In the genomic region with DNA sequence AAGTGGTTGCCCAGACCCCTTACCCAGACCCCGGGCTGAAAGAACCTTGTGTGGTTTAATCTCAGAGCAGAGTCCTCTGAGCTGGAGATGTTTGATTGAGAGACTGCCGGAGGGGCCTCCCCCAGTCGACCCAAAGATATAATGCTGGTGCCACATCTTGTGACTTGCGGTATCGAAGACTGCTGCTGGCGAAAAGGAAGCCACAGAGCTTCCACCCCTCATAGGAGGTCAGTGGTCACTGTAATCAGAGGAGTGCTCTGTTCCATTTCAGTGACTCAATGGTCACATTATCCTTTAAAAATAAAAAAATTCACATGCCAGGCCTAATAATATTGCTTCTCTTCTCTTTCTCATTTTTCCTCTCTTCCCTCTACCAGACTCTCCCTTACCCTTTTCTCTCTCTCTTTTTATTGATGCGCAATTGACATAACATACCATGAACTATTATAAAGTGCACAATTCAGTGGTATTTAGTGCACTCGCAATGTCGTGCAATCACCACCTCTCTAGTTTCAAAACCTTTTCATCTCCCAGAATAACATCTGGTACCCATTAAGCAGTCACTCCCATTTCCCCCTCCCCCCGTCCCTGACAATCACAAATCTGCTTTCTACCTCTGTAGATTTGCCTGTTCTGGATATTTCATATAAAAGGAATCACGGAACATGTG, we compare ENCODE assay signal across 9 cellular contexts. TPM values are rescaled to one million over a fixed set of nuclear protein-coding genes. Genes with fewer than 3 reads are reported as not detected.
A peak's percentile ranks its signal among the peaks of the same experiment; 100 is the strongest.
DNase-seq lines count a peak whose midpoint lies in the region; ATAC-seq and TF ChIP-seq lines count a peak whose summit lies in the region.
"Had no signal": no experiment of that assay in that cellular context is flagged by ENCODE, and none has a peak within 500 bp of the region (broad histone marks: within the 10 kb centered on the region; RNA-seq: fewer than 3 reads in every experiment).

No MANE protein-coding gene starts in this region.

- H3K36me3 ChIP-seq in subcutaneous abdominal adipose tissue (ENCODE audit: control insufficient read depth in 5 of 5, insufficient read depth in 5 of 5, low read length in 5 of 5), result no peaks in the 10 kb centered on the region
- H3K36me3 ChIP-seq: HAP-1 had no signal

- H3K4me1 Mint-ChIP-seq in activated T-helper 17 cell treated with anti-CD3 and anti-CD28 coated beads, Interleukin-2, amount 50 U/mL, for 72 hours, result peaks cover 37% of the 10 kb centered on the region

- no peak overlapping the region for H3K27ac Mint-ChIP-seq in activated T-helper 17 cell treated with anti-CD3 and anti-CD28 coated beads, Interleukin-2, amount 50 U/mL, for 72 hours

- CTCF ChIA-PET in HEK293T (lab: Yijun Ruan, JAX), result no interaction called here

- no peaks in the 10 kb centered on the region for H3K27me3 Mint-ChIP-seq in activated T-helper 17 cell treated with anti-CD3 and anti-CD28 coated beads, Interleukin-2, amount 50 U/mL, for 72 hours

- no peaks in the 10 kb centered on the region for H3K27me3 ChIP-seq in subcutaneous abdominal adipose tissue (ENCODE audit: control insufficient read depth in 5 of 5, insufficient read depth in 4 of 5, low read length in 5 of 5)

- DNase-seq in HEK293T (ENCODE audit: extremely low spot score), result no peak
- peak; percentile 98 for DNase-seq in SK-MEL-5 (ENCODE audit: low read depth, low spot score)
- DNase-seq in foreskin fibroblast, result peak; percentile 72 to 83
- no peak for DNase-seq in DMS114 treated with DMSO at 0.1 percent for 48 hours (lab: John Stamatoyannopoulos, UW; ENCODE audit: unreplicated experiment)
- no peak for DNase-seq in NCI-H2029 treated with DMSO at 0.1 percent for 48 hours (lab: John Stamatoyannopoulos, UW)

- in situ Hi-C loops in SK-MEL-5 (cut with HindIII; ENCODE audit: low pct_unique_long_range_greater_than_20kb, low sequenced_read_pairs), result no loop called here

- H3K4me3 Mint-ChIP-seq in activated T-helper 17 cell treated with anti-CD3 and anti-CD28 coated beads, Interleukin-2, amount 50 U/mL, for 72 hours, result no peak overlapping the region

- H3K27ac ChIP-seq in subcutaneous abdominal adipose tissue (ENCODE audit: low read depth, low read length), result peak overlapping the region; percentile 56

- H3K9me3 Mint-ChIP-seq in activated T-helper 17 cell treated with anti-CD3 and anti-CD28 coated beads, Interleukin-2, amount 50 U/mL, for 72 hours, result no peaks in the 10 kb centered on the region

- H3K4me3 ChIP-seq in foreskin fibroblast (ENCODE audit: low read depth in 1 of 2, low read length in 2 of 2) (no peak overlapping the region), subcutaneous abdominal adipose tissue (ENCODE audit: low read depth in 1 of 5, low read length in 5 of 5) (no peak overlapping the region)
- H3K4me3 ChIP-seq: HAP-1 had no signal

- H3K36me3 Mint-ChIP-seq in activated T-helper 17 cell treated with anti-CD3 and anti-CD28 coated beads, Interleukin-2, amount 50 U/mL, for 72 hours (ENCODE audit: low read depth), result no peaks in the 10 kb centered on the region

- H3K9me3 ChIP-seq in subcutaneous abdominal adipose tissue (ENCODE audit: control insufficient read depth in 5 of 5, low read length in 5 of 5), result no peaks in the 10 kb centered on the region
- H3K9me3 ChIP-seq: HAP-1 had no signal

- no peak for TF ChIP-seq CTCF in foreskin fibroblast (IDR thresholded peaks at IDR 0.05; ENCODE audit: low read depth, low read length)

- no peak overlapping the region for H3K9ac ChIP-seq in subcutaneous abdominal adipose tissue (ENCODE audit: low read length in 5 of 5)

- POLR2A ChIA-PET in HEK293T (lab: Yijun Ruan, JAX), result no interaction called here

- peaks cover 2 to 47% (median 26%) of the 10 kb centered on the region in 5 donors for H3K4me1 ChIP-seq in subcutaneous abdominal adipose tissue (ENCODE audit: control insufficient read depth in 5 of 5, insufficient read depth in 5 of 5, low read length in 5 of 5)

- no peak for ATAC-seq in HG02588 (IDR thresholded peaks at IDR 0.05; ENCODE audit: unreplicated experiment)
- ATAC-seq in activated T-helper 17 cell treated with anti-CD3 and anti-CD28 coated beads, Interleukin-2, amount 50 U/mL, for 72 hours (replicated peaks), result no peak

TF ChIP-seq in HEK293T, 16 proteins besides CTCF, POLR2A, EP300 and RAD21:
- TF ChIP-seq, protein P1, sequence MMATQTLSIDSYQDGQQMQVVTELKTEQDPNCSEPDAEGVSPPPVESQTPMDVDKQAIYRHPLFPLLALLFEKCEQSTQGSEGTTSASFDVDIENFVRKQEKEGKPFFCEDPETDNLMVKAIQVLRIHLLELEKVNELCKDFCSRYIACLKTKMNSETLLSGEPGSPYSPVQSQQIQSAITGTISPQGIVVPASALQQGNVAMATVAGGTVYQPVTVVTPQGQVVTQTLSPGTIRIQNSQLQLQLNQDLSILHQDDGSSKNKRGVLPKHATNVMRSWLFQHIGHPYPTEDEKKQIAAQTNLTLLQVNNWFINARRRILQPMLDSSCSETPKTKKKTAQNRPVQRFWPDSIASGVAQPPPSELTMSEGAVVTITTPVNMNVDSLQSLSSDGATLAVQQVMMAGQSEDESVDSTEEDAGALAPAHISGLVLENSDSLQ (IDR thresholded peaks at IDR 0.05), result peak; percentile 69; the same call in 1 of the 2 replicates
- no peak for TF ChIP-seq SP1 (IDR thresholded peaks at IDR 0.05)

RNA-seq across cellular contexts. Expression of gene LYST, which starts 52.6 kb away (rescaled TPM):
- 146 and 166 TPM in 2 replicates for total RNA-seq in SK-MEL-5 (2014; rRNA removed; shearing (Covaris generic))
- 69.2 and 92.3 TPM in 2 replicates for polyA plus RNA-seq in SK-MEL-5 (2015; cell fraction: cytosol; rRNA removed)
- 374 and 406 TPM in 2 replicates for polyA plus RNA-seq in SK-MEL-5 (2015; cell fraction: nucleus; rRNA removed)
- 10 to 100 TPM; 19.8 to 41.2 TPM for total RNA-seq in activated T-helper 17 cell treated with anti-CD3 and anti-CD28 coated beads, Interleukin-2, amount 50 U/mL, for 72 hours

Comparison
In these comparisons a context has a peak if more than half of its experiments do, and no peak if none do; other contexts are left out.
1. DNase-seq: peak in SK-MEL-5 (single experiment) and foreskin fibroblast (2 of 2); none in HEK293T (single experiment), DMS114 treated with DMSO at 0.1 percent for 48 hours (single experiment) and NCI-H2029 treated with DMSO at 0.1 percent for 48 hours (single experiment).